In genomic region chr4:57640391-57641100, GRCh38 we compare ENCODE assay signal across 24 cellular contexts.
"Had no signal": no experiment of that assay in that cellular context is flagged by ENCODE, and none has a peak within 500 bp of the region (broad histone marks: within the 10 kb centered on the region; RNA-seq: fewer than 3 reads in every experiment).

No MANE protein-coding gene starts in this region.

- ATAC-seq: HepG2, Panc1 had no signal

- H3K4me3 ChIP-seq: MG63 had no signal

- FAIRE-seq: HepG2 had no signal

- H3K9me3 ChIP-seq: MG63, SK-N-SH had no signal

- H3K4me2 ChIP-seq: SK-N-SH had no signal

- H3K36me3 ChIP-seq: MG63 had no signal

- H3K9ac ChIP-seq: SK-N-SH had no signal

- H3K27ac ChIP-seq: RWPE1 had no signal

- H3K9me2 ChIP-seq: SK-N-SH had no signal

- H3K27me3 ChIP-seq: MG63 had no signal

- DNase-seq: IMR-90, Karpas-422, KG1, MG63, NCI-H1092, NCI-H1105 treated with DMSO at 0.1 percent for 48 hours, NCI-H1417 treated with DMSO at 0.1 percent for 48 hours, NCI-H146, NCI-H1694 treated with DMSO at 0.1 percent for 48 hours, NCI-H1930, NCI-H2081, NCI-H2107, NCI-H2171, NCI-H226, NCI-H446, NCI-H510A, NCI-H524 treated with DMSO at 0.1 percent for 48 hours, NCI-H69, NCI-H774, SHP77, SK-N-SH had no signal
